In genomic region chr17:27349540-27350021, GRCh38 we compare ENCODE assay signal across 8 cellular contexts. TPM values are rescaled to one million over a fixed set of nuclear protein-coding genes. Genes with fewer than 3 reads are reported as not detected.
DNase-seq lines count a peak whose midpoint lies in the region; ATAC-seq and TF ChIP-seq lines count a peak whose summit lies in the region.

No MANE protein-coding gene starts in this region.

- no peaks in the 10 kb centered on the region for H3K9me2 ChIP-seq in PC-9 (ENCODE audit: insufficient read depth)

- CTCF ChIA-PET in PC-9 (lab: Charles Lee) = no interaction called here

- H3K36me3 ChIP-seq in HUES48 (ENCODE audit: control insufficient read depth, insufficient read depth, low read length) (no peaks in the 10 kb centered on the region), lower lobe of right lung (no peaks in the 10 kb centered on the region), testis (ENCODE audit: low read depth, missing control alignments) (no peaks in the 10 kb centered on the region), PC-9 (ENCODE audit: low read depth) (no peaks in the 10 kb centered on the region)

- intact Hi-C loops in lower lobe of right lung (cut with DNase I) (loop anchor here (10.0 kb wide), 1 partner anchor 255 kb away; no protein-coding TSS in a partner anchor), testis (cut with DNase I; ENCODE audit: low total_unique reads) (loop anchor here (10.0 kb wide), 1 partner anchor 245 kb away; no protein-coding TSS in a partner anchor), PC-9 (cut with micrococcal nuclease; ENCODE audit: unreplicated experiment) (no loop called here)

- peaks cover 5% of the 10 kb centered on the region; the same call in 1 of the 2 replicates for H3F3A ChIP-seq in PC-9 (ENCODE audit: insufficient read depth, low read depth)

- WGBS in testis, 2 donors = 37 to 70% methylated on average over 15 to 29 of the region's 34 CpGs

- H3K4me2 ChIP-seq in PC-9 = no peak overlapping the region

- BruUV-seq in PC-9 (replicated peaks; lab: Mats Ljungman, UMichigan) = no TSS peak

- POLR2A ChIA-PET in PC-9 (lab: Charles Lee; ENCODE audit: unreplicated experiment) = no interaction called here

- no peak for TF ChIP-seq POLR2A in testis (IDR thresholded peaks at IDR 0.05)

- H3K27me3 ChIP-seq in HUES48 (ENCODE audit: control insufficient read depth, insufficient read depth, low read length) (no peaks in the 10 kb centered on the region), lower lobe of right lung (ENCODE audit: low read depth) (no peaks in the 10 kb centered on the region), testis (no peaks in the 10 kb centered on the region), PC-9 (ENCODE audit: insufficient read depth, low read depth) (no peaks in the 10 kb centered on the region)

- H3K4me1 ChIP-seq in HUES48 (ENCODE audit: control insufficient read depth, insufficient read depth, low read length) = peaks cover 8% of the 10 kb centered on the region; the same call in 1 of the 2 replicates
- H3K4me1 ChIP-seq in lower lobe of right lung = peaks cover 41% of the 10 kb centered on the region
- H3K4me1 ChIP-seq in testis = peaks cover 8% of the 10 kb centered on the region
- H3K4me1 ChIP-seq in PC-9 (replicated peaks; ENCODE audit: insufficient read depth) = peaks cover 11% of the 10 kb centered on the region; the same call in 1 of the 2 replicates

- no peak for TF ChIP-seq CTCF in lower lobe of right lung (IDR thresholded peaks at IDR 0.05)
- TF ChIP-seq CTCF in testis (IDR thresholded peaks at IDR 0.05) = no peak
- TF ChIP-seq CTCF in PC-9 (conservative IDR thresholded peaks at IDR 0.05) = no peak

- ATAC-seq in lower lobe of right lung (no peak), HG03095 (IDR thresholded peaks at IDR 0.05; ENCODE audit: unreplicated experiment) (no peak)

- H3K9me3 ChIP-seq in HUES48 (ENCODE audit: control insufficient read depth, insufficient read depth, low read length) (no peaks in the 10 kb centered on the region), lower lobe of right lung (no peaks in the 10 kb centered on the region), testis (no peaks in the 10 kb centered on the region), PC-9 (ENCODE audit: insufficient read depth, low read depth) (no peaks in the 10 kb centered on the region)

- DNase-seq in caudate nucleus (lab: John Stamatoyannopoulos, UW) = no peak
- no peak for DNase-seq in lower lobe of right lung
- DNase-seq in testis = no peak
- no peak for DNase-seq in activated naive CD4-positive, alpha-beta T cell treated with anti-CD3 and anti-CD28 coated beads, Interleukin-2, amount 50 U/mL, for 16 hours
- no peak for DNase-seq in DMS79 (lab: John Stamatoyannopoulos, UW)
- DNase-seq in PC-9 = no peak

- H3K79me2 ChIP-seq in PC-9 (ENCODE audit: low read depth) = peaks cover 13% of the 10 kb centered on the region

- no peaks in the 10 kb centered on the region for H4K20me1 ChIP-seq in PC-9 (ENCODE audit: insufficient read depth)

- peak overlapping the region; percentile 66 for H3K27ac ChIP-seq in HUES48 (ENCODE audit: low read depth, low read length)
- H3K27ac ChIP-seq in caudate nucleus (ENCODE audit: low read depth, low read length) = peak overlapping the region; percentile 44
- peak overlapping the region; percentile 83 for H3K27ac ChIP-seq in lower lobe of right lung
- H3K27ac ChIP-seq in testis = peak overlapping the region; percentile 42 to 82
- no peak overlapping the region for H3K27ac ChIP-seq in PC-9

- H2AFZ ChIP-seq in PC-9 = no peak overlapping the region

- H3K9ac ChIP-seq in HUES48 (ENCODE audit: low read depth, low read length) = peak overlapping the region; percentile 61; the same call in 1 of the 2 replicates

- peak overlapping the region; percentile 54; the same call in 1 of the 2 replicates for H3K4me3 ChIP-seq in HUES48 (ENCODE audit: low read depth, low read length)
- peak overlapping the region; percentile 54 for H3K4me3 ChIP-seq in lower lobe of right lung
- peak overlapping the region; percentile 55 to 58 for H3K4me3 ChIP-seq in testis
- no peak overlapping the region for H3K4me3 ChIP-seq in PC-9

RNA-seq across cellular contexts. Expression of gene WSB1, which starts 55.7 kb away (rescaled TPM):
- total RNA-seq in lower lobe of right lung (282 TPM), testis (100 to 1,000 TPM; 160 to 189 TPM), PC-9 (2021) (66.2 and 101 TPM in 2 replicates)
- 126 TPM for polyA plus RNA-seq in testis (ENCODE audit: insufficient read depth, low read depth, low replicate concordance)
